8 cellular contexts compared by ENCODE assay signal in genomic region chr1:109927908-109928307, GRCh38. TPM values are rescaled to one million over a fixed set of nuclear protein-coding genes. Genes with fewer than 3 reads are reported as not detected.
DNase-seq lines count a peak whose midpoint lies in the region; ATAC-seq lines count a peak whose summit lies in the region.

No MANE protein-coding gene starts in this region.

- peak; percentile 26 for DNase-seq in GM03348 (ENCODE audit: low spot score)
- DNase-seq in MV-4-11 (lab: John Stamatoyannopoulos, UW) = no peak

- no peaks in the 10 kb centered on the region for H3K9me3 ChIP-seq in skeletal muscle satellite cell (replicated peaks; ENCODE audit: low read length)

- peaks cover 47% of the 10 kb centered on the region for H3K4me1 ChIP-seq in skeletal muscle satellite cell (ENCODE audit: control insufficient read depth, insufficient read depth, low read length)

- no peak overlapping the region for H3K4me3 ChIP-seq in skeletal muscle satellite cell (ENCODE audit: low read length)

- peak overlapping the region; percentile 78 for H3K27ac ChIP-seq in cingulate gyrus (ENCODE audit: low read depth, low read length)
- H3K27ac ChIP-seq in layer of hippocampus (ENCODE audit: low read depth, low read length) = peak overlapping the region; percentile 40

- H3K27me3 ChIP-seq in layer of hippocampus (ENCODE audit: control insufficient read depth, insufficient read depth, low read length) (no peaks in the 10 kb centered on the region), skeletal muscle satellite cell (ENCODE audit: control insufficient read depth, insufficient read depth, low read length) (no peaks in the 10 kb centered on the region)

- H3K9ac ChIP-seq in skeletal muscle satellite cell (ENCODE audit: low read depth, low read length) = peak overlapping the region; percentile 45

- peaks cover 66% of the 10 kb centered on the region for H3K36me3 ChIP-seq in skeletal muscle satellite cell (ENCODE audit: insufficient read depth, low read length)

- H3K4me2 ChIP-seq in skeletal muscle satellite cell (ENCODE audit: low read length) = no peak overlapping the region

- ATAC-seq in GM19035 (IDR thresholded peaks at IDR 0.05; ENCODE audit: unreplicated experiment) (no peak), HG03097 (IDR thresholded peaks at IDR 0.05; ENCODE audit: low FRiP score, unreplicated experiment) (no peak), GM21367 (IDR thresholded peaks at IDR 0.05; ENCODE audit: unreplicated experiment) (no peak)

RNA-seq across cellular contexts. Expression of gene CSF1, which starts 17.3 kb away (rescaled TPM):
- total RNA-seq in skeletal muscle satellite cell (2012; rRNA removed) = 23.6 and 35.0 TPM in 2 replicates

RNA-seq across cellular contexts. Expression of gene AHCYL1, which starts 56.7 kb away (rescaled TPM):
- total RNA-seq in skeletal muscle satellite cell (2012; rRNA removed) = 29.2 and 34.5 TPM in 2 replicates
